In genomic region chr7:26782501-26782900, GRCh38 we compare ENCODE assay signal across 24 cellular contexts.
A peak's percentile ranks its signal among the peaks of the same experiment; 100 is the strongest.
DNase-seq lines count a peak whose midpoint lies in the region; ATAC-seq and TF ChIP-seq lines count a peak whose summit lies in the region.
"Had no signal": no experiment of that assay in that cellular context is flagged by ENCODE, and none has a peak within 500 bp of the region (broad histone marks: within the 10 kb centered on the region; RNA-seq: fewer than 3 reads in every experiment).

No MANE protein-coding gene starts in this region.

- intact Hi-C loops in A673 (cut with micrococcal nuclease; ENCODE audit: unreplicated experiment), result no loop called here
- intact Hi-C loops in PC-3 (cut with micrococcal nuclease), result no loop called here
- intact Hi-C loops in lower lobe of right lung (cut with DNase I), result no loop called here

- BruUV-seq in A673 (replicated peaks; lab: Mats Ljungman, UMichigan) (no TSS peak), PC-3 (replicated peaks; lab: Mats Ljungman, UMichigan) (no TSS peak)

- TF ChIP-seq CTCF in A673 (conservative IDR thresholded peaks at IDR 0.05; ENCODE audit: low read depth, low read length) (no peak), PC-3 (conservative IDR thresholded peaks at IDR 0.05; ENCODE audit: low read depth, low read length) (no peak), lower lobe of right lung (IDR thresholded peaks at IDR 0.05) (no peak)

- in situ Hi-C loops in HAP-1 (cut with MboI; ENCODE audit: low sequenced_read_pairs), result no loop called here

- H3K4me1 ChIP-seq in A673 (ENCODE audit: insufficient read depth, low read length, poor library complexity, severe bottlenecking), result no peaks in the 10 kb centered on the region
- H3K4me1 ChIP-seq in HAP-1, result peaks cover 43% of the 10 kb centered on the region
- no peaks in the 10 kb centered on the region for H3K4me1 ChIP-seq in PC-3 (ENCODE audit: insufficient read depth, low read length)
- no peaks in the 10 kb centered on the region for H3K4me1 ChIP-seq in lower lobe of right lung
- H3K4me1 ChIP-seq: BE2C, stomach, tibial nerve had no signal

- H2AFZ ChIP-seq in PC-3 (ENCODE audit: low read length), result no peak overlapping the region
- H2AFZ ChIP-seq: GM23338 had no signal

- no peak overlapping the region for H3K4me2 ChIP-seq in PC-3 (ENCODE audit: low read length)
- H3K4me2 ChIP-seq: GM23338, SK-N-SH, smooth muscle cell had no signal

- ATAC-seq in PC-3 (no peak), esophagus mucosa (peak; percentile 44), lower lobe of right lung (no peak), HG02610 (IDR thresholded peaks at IDR 0.05; ENCODE audit: unreplicated experiment) (no peak)
- ATAC-seq: GM23338 had no signal

- H3F3A ChIP-seq in PC-3 (ENCODE audit: low read length, unreplicated experiment), result no peaks in the 10 kb centered on the region

- H3K27me3 ChIP-seq in A673 (replicated peaks; ENCODE audit: insufficient read depth, low read depth, low read length, poor library complexity) (peaks cover 3% of the 10 kb centered on the region), HAP-1 (ENCODE audit: low read depth) (no peaks in the 10 kb centered on the region), PC-3 (ENCODE audit: low read length) (no peaks in the 10 kb centered on the region), lower lobe of right lung (ENCODE audit: low read depth) (no peaks in the 10 kb centered on the region)
- H3K27me3 ChIP-seq: BE2C, dorsolateral prefrontal cortex, stomach, tibial nerve had no signal

- H3K79me2 ChIP-seq in PC-3 (ENCODE audit: low read length), result no peaks in the 10 kb centered on the region

- POLR2A ChIA-PET in A673 (lab: Charles Lee; ENCODE audit: low non-redundant PET), result no interaction called here
- POLR2A ChIA-PET in PC-3 (lab: Charles Lee; ENCODE audit: unreplicated experiment), result no interaction called here

- H3K4me3 ChIP-seq in A673 (ENCODE audit: low read depth, low read length, poor library complexity, severe bottlenecking), result no peak overlapping the region
- no peak overlapping the region for H3K4me3 ChIP-seq in HAP-1
- H3K4me3 ChIP-seq in PC-3 (ENCODE audit: low read length), result no peak overlapping the region
- H3K4me3 ChIP-seq in lower lobe of right lung, result no peak overlapping the region
- H3K4me3 ChIP-seq: dorsolateral prefrontal cortex, GM23338, smooth muscle cell, stomach, tibial nerve had no signal

- no peaks in the 10 kb centered on the region for H4K20me1 ChIP-seq in PC-3 (ENCODE audit: low read length)

- H3K9me3 ChIP-seq in A673 (ENCODE audit: low read depth, low read length, poor library complexity, severe bottlenecking) (no peaks in the 10 kb centered on the region), HAP-1 (no peaks in the 10 kb centered on the region), PC-3 (ENCODE audit: low read length) (no peaks in the 10 kb centered on the region), lower lobe of right lung (no peaks in the 10 kb centered on the region)
- H3K9me3 ChIP-seq: BE2C, SK-N-SH, stomach, tibial nerve had no signal

- no peaks in the 10 kb centered on the region for H3K36me3 ChIP-seq in A673 (ENCODE audit: insufficient read depth, low read length, poor library complexity, severe bottlenecking)
- no peaks in the 10 kb centered on the region for H3K36me3 ChIP-seq in HAP-1 (replicated peaks)
- no peaks in the 10 kb centered on the region for H3K36me3 ChIP-seq in PC-3 (ENCODE audit: low read depth, low read length)
- no peaks in the 10 kb centered on the region for H3K36me3 ChIP-seq in lower lobe of right lung
- H3K36me3 ChIP-seq: BE2C, stomach, tibial nerve had no signal

- H3K9me2 ChIP-seq in PC-3 (replicated peaks; ENCODE audit: low read length), result no peaks in the 10 kb centered on the region
- H3K9me2 ChIP-seq: SK-N-SH had no signal

- H3K9ac ChIP-seq in PC-3 (ENCODE audit: low read length), result no peak overlapping the region
- H3K9ac ChIP-seq: SK-N-SH had no signal

- CTCF ChIA-PET in A673 (lab: Charles Lee) (no interaction called here), PC-3 (lab: Charles Lee) (no interaction called here)

- DNase-seq in A673 (ENCODE audit: low spot score) (peak; percentile 5), HAP-1 (ENCODE audit: low spot score in 2 of 2) (peak; percentile 17 to 20), PC-3 (peak; percentile 12), superior temporal gyrus (ENCODE audit: extremely low spot score) (no peak), lower lobe of right lung (no peak), NCI-H748 treated with DMSO at 0.1 percent for 48 hours (lab: John Stamatoyannopoulos, UW) (no peak)
- DNase-seq: activated effector memory CD4-positive, alpha-beta T cell treated with anti-CD3 and anti-CD28 coated beads, Interleukin-2, amount 50 U/mL, for 16 hours; BE2C; CD8-positive, alpha-beta memory T cell; dorsolateral prefrontal cortex; glutamatergic neuron; NCI-H1417; NCI-H2029 treated with DMSO at 0.1 percent for 48 hours; NCI-H345; NCI-H774; SK-N-SH; stimulated activated CD4-positive, alpha-beta T cell treated with anti-CD3 and anti-CD28 coated beads, Interleukin-1b, Interleukin-23, amount 100 ng/mL, for 48 hours; stomach; T-helper 2 cell had no signal

- H3K27ac ChIP-seq in A673 (ENCODE audit: low read depth, low read length, poor library complexity, severe bottlenecking), result no peak overlapping the region
- H3K27ac ChIP-seq in PC-3 (ENCODE audit: low read length), result no peak overlapping the region
- H3K27ac ChIP-seq in lower lobe of right lung, result no peak overlapping the region
- H3K27ac ChIP-seq: dorsolateral prefrontal cortex, stomach, tibial nerve had no signal

Comparison
In these comparisons a context has a peak if more than half of its experiments do, and no peak if none do; other contexts are left out.
1. DNase-seq: peak in A673 (single experiment), HAP-1 (2 of 2) and PC-3 (single experiment); none in superior temporal gyrus (single experiment), lower lobe of right lung (single experiment) and NCI-H748 treated with DMSO at 0.1 percent for 48 hours (single experiment).